Comparison of ENCODE assay signal across 7 cellular contexts in the genomic region with DNA sequence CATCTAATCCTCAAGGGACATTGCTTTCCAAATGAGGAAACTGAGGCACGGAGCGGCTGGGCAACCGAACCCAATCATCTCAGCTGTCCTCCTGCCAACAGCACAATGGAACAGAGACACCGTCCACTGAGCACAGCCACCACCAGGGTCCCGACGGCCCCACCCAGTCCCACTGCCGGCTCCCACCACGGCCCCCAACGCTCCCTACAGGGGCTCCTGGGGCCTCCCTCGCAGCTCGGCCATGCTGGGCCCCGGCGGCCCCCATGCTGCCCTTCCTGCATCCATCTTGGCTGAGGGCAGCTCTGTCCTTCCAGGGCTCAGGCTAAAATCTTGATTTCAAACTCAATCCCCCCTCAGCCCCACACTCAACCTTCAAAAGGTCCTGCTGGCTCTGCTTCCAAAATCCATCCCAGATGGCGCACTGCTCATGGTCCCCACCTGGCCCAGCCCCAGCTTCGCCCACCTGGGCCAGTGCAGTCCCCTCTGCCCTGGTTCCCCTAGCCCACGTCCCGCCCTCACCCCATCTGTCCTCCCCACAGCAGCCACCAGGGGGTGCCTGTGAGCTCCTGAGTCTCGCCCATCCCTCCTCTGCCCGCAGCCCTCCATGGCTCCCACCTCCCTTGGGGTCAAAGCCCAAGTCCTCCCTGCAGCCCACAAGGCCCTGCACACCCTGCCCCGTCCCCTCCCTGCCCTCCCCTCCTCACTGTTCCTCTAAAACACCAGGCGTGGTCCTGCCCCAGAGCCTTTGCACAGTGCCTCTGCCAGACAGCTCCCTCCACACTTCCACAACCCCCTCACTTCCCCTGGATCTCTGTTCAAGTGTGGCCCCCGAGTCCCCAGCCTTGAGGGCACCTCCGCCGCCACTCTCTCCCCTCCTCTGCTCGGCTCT. TPM values are rescaled to one million over a fixed set of nuclear protein-coding genes. Genes with fewer than 3 reads are reported as not detected.
DNase-seq lines count a peak whose midpoint lies in the region; ATAC-seq and TF ChIP-seq lines count a peak whose summit lies in the region.

No MANE protein-coding gene starts in this region.

- H3K4me3 Mint-ChIP-seq in activated T-cell treated with anti-CD3 and anti-CD28 coated beads, Interleukin-2, amount 50 U/mL, for 72 hours, result no peak overlapping the region

- H3K9me3 Mint-ChIP-seq in activated T-cell treated with anti-CD3 and anti-CD28 coated beads, Interleukin-2, amount 50 U/mL, for 72 hours, result peaks cover 3% of the 10 kb centered on the region in 2 donors

- no peaks in the 10 kb centered on the region for H3K27me3 Mint-ChIP-seq in activated T-cell treated with anti-CD3 and anti-CD28 coated beads, Interleukin-2, amount 50 U/mL, for 72 hours (ENCODE audit: low read depth)

- peaks cover 6% of the 10 kb centered on the region for H3K9me3 ChIP-seq in left ventricle myocardium inferior (replicated peaks)

- peak; percentile 55 to 66 for DNase-seq in activated T-cell treated with anti-CD3 and anti-CD28 coated beads, Interleukin-2, amount 50 U/mL, for 72 hours
- no peak for DNase-seq in left ventricle myocardium inferior
- peak; percentile 26 for DNase-seq in stimulated activated CD8-positive, alpha-beta memory T cell treated with anti-CD3 and anti-CD28 coated beads, Interleukin-15, amount 100 ng/mL, for 1 hour (ENCODE audit: low read depth)
- no peak for DNase-seq in NCI-H526 (lab: John Stamatoyannopoulos, UW)
- DNase-seq in superior temporal gyrus (ENCODE audit: extremely low spot score), result no peak
- no peak for DNase-seq in NCI-H1092 treated with DMSO at 0.1 percent for 48 hours (lab: John Stamatoyannopoulos, UW)

- H3K4me1 ChIP-seq in left ventricle myocardium inferior, result peaks cover 42% of the 10 kb centered on the region

- H3K27me3 ChIP-seq in left ventricle myocardium inferior (ENCODE audit: low read depth), result no peaks in the 10 kb centered on the region

- peaks cover 2 to 3% of the 10 kb centered on the region in 2 donors for H3K36me3 Mint-ChIP-seq in activated T-cell treated with anti-CD3 and anti-CD28 coated beads, Interleukin-2, amount 50 U/mL, for 72 hours (ENCODE audit: insufficient read depth in 2 of 2)

- peaks cover 38% of the 10 kb centered on the region for H3K4me1 Mint-ChIP-seq in activated T-cell treated with anti-CD3 and anti-CD28 coated beads, Interleukin-2, amount 50 U/mL, for 72 hours (ENCODE audit: low read depth)

- H3K4me3 ChIP-seq in left ventricle myocardium inferior, result no peak overlapping the region

- H3K27ac ChIP-seq in left ventricle myocardium inferior (replicated peaks), result peak overlapping the region; percentile 43

- intact Hi-C loops in left ventricle myocardium inferior (cut with micrococcal nuclease), result no loop called here

- H3K36me3 ChIP-seq in left ventricle myocardium inferior, result peaks cover 12% of the 10 kb centered on the region

- ATAC-seq in activated T-cell treated with anti-CD3 and anti-CD28 coated beads, Interleukin-2, amount 50 U/mL, for 72 hours (replicated peaks in 1 of 2), result peak; percentile 28 to 42

- TF ChIP-seq CTCF in LNCAP (IDR thresholded peaks at IDR 0.05) (peak; percentile 48), left ventricle myocardium inferior (IDR thresholded peaks at IDR 0.05; ENCODE audit: borderline replicate concordance) (peak; percentile 58)

- no peak overlapping the region for H3K27ac Mint-ChIP-seq in activated T-cell treated with anti-CD3 and anti-CD28 coated beads, Interleukin-2, amount 50 U/mL, for 72 hours

RNA-seq across cellular contexts. Expression of gene PIP5K1C, which starts 7.9 kb away (rescaled TPM):
- total RNA-seq in activated T-cell treated with anti-CD3 and anti-CD28 coated beads, Interleukin-2, amount 50 U/mL, for 72 hours, result 10 to 100 TPM; 16.0 to 21.0 TPM
- total RNA-seq in left ventricle myocardium inferior, result 31.6 TPM

RNA-seq across cellular contexts. Expression of gene TJP3, which starts 15.8 kb away (rescaled TPM):
- 1 to 10 TPM; 1.7 to 5.8 TPM for total RNA-seq in activated T-cell treated with anti-CD3 and anti-CD28 coated beads, Interleukin-2, amount 50 U/mL, for 72 hours
- total RNA-seq in left ventricle myocardium inferior, result not detected

Comparison
In these comparisons a context has a peak if more than half of its experiments do, and no peak if none do; other contexts are left out.
1. DNase-seq: peak in activated T-cell treated with anti-CD3 and anti-CD28 coated beads, Interleukin-2, amount 50 U/mL, for 72 hours (2 of 2) and stimulated activated CD8-positive, alpha-beta memory T cell treated with anti-CD3 and anti-CD28 coated beads, Interleukin-15, amount 100 ng/mL, for 1 hour (single experiment); none in left ventricle myocardium inferior (single experiment), NCI-H526 (0 of 2), superior temporal gyrus (single experiment) and NCI-H1092 treated with DMSO at 0.1 percent for 48 hours (single experiment).